Comparison of ENCODE assay signal across 14 cellular contexts in genomic region chr20:16490696-16491095, GRCh38.
"Had no signal": no experiment of that assay in that cellular context is flagged by ENCODE, and none has a peak within 500 bp of the region (broad histone marks: within the 10 kb centered on the region; RNA-seq: fewer than 3 reads in every experiment).

No MANE protein-coding gene starts in this region.

- H3K9me3 ChIP-seq: left lung, psoas muscle, sigmoid colon, spleen had no signal

- H3K4me1 ChIP-seq: left lung, sigmoid colon had no signal

- H3K27ac ChIP-seq: hepatocyte, left lung, psoas muscle, sigmoid colon, spleen, VCaP had no signal

- H3K4me2 ChIP-seq: hepatocyte had no signal

- ATAC-seq: activated naive CD4-positive, alpha-beta T cell treated with anti-CD3 and anti-CD28 coated beads, Interleukin-2, amount 50 U/mL, for 72 hours; SK-N-SH treated with all-trans-retinoic acid at 6 μM for 48 hours; stimulated activated naive CD8-positive, alpha-beta T cell treated with anti-CD3 and anti-CD28 coated beads, Interleukin-15, amount 100 ng/mL, for 72 hours had no signal

- H3K79me2 ChIP-seq: hepatocyte had no signal

- H3K4me3 ChIP-seq: hepatocyte, left lung, psoas muscle, sigmoid colon, spleen had no signal

- H2AFZ ChIP-seq: hepatocyte had no signal

- H3K27me3 ChIP-seq: hepatocyte, left lung, sigmoid colon, spleen had no signal

- DNase-seq: activated CD4-positive, alpha-beta memory T cell treated with anti-CD3 and anti-CD28 coated beads for 36 hours; activated CD4-positive, alpha-beta T cell treated with anti-CD3 and anti-CD28 coated beads for 1 hour; activated T-cell treated with anti-CD3 and anti-CD28 coated beads, Interleukin-2, amount 50 U/mL, for 24 hours; amniotic stem cell; left lung; mesenchymal stem cell; psoas muscle; sigmoid colon; spleen; stimulated activated naive CD8-positive, alpha-beta T cell treated with anti-CD3 and anti-CD28 coated beads, Interleukin-15, amount 100 ng/mL, for 72 hours had no signal
